ENCODE assay signal across 1 cellular context in genomic region chr2:48122166-48122565, GRCh38.
A peak's percentile ranks its signal among the peaks of the same experiment; 100 is the strongest.
TF ChIP-seq lines count a peak whose summit lies in the region.

No MANE protein-coding gene starts in this region.

TF ChIP-seq in GM12878, 131 proteins besides CTCF, POLR2A, EP300 and RAD21 (continued from another document):
- TF ChIP-seq CEBPZ (IDR thresholded peaks at IDR 0.05; ENCODE audit: low read depth, low read length) = no peak
- no peak for TF ChIP-seq YBX1 (IDR thresholded peaks at IDR 0.05)
- TF ChIP-seq SP1 (IDR thresholded peaks at IDR 0.05; ENCODE audit: low read depth, low read length) = no peak
- no peak for TF ChIP-seq STAT3 (IDR thresholded peaks at IDR 0.05; ENCODE audit: low read depth, low read length)
- TF ChIP-seq, protein P1, sequence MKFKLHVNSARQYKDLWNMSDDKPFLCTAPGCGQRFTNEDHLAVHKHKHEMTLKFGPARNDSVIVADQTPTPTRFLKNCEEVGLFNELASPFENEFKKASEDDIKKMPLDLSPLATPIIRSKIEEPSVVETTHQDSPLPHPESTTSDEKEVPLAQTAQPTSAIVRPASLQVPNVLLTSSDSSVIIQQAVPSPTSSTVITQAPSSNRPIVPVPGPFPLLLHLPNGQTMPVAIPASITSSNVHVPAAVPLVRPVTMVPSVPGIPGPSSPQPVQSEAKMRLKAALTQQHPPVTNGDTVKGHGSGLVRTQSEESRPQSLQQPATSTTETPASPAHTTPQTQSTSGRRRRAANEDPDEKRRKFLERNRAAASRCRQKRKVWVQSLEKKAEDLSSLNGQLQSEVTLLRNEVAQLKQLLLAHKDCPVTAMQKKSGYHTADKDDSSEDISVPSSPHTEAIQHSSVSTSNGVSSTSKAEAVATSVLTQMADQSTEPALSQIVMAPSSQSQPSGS (IDR thresholded peaks at IDR 0.05; ENCODE audit: low read length) = peak; percentile 60; the same call in 1 of the 2 replicates
- TF ChIP-seq NFXL1 (IDR thresholded peaks at IDR 0.05; ENCODE audit: borderline replicate concordance) = no peak
- no peak for TF ChIP-seq POLR2AphosphoS2 (IDR thresholded peaks at IDR 0.05; ENCODE audit: low read depth, low read length)
- no peak for TF ChIP-seq HDAC2 (IDR thresholded peaks at IDR 0.05)
- TF ChIP-seq HDGF (IDR thresholded peaks at IDR 0.05) = no peak
- TF ChIP-seq NBN (IDR thresholded peaks at IDR 0.05) = no peak
- TF ChIP-seq CHD2 (IDR thresholded peaks at IDR 0.05; ENCODE audit: borderline replicate concordance, low read depth, low read length) = no peak
- TF ChIP-seq LARP7 (IDR thresholded peaks at IDR 0.05) = no peak
- TF ChIP-seq JUNB (IDR thresholded peaks at IDR 0.05) = peak; percentile 79
- TF ChIP-seq PBX3 (IDR thresholded peaks at IDR 0.05; ENCODE audit: insufficient replicate concordance, low read depth, low read length) = no peak
